In genomic region chr11:3091846-3092602, GRCh38 we compare ENCODE assay signal across 8 cellular contexts. TPM values are rescaled to one million over a fixed set of nuclear protein-coding genes. Genes with fewer than 3 reads are reported as not detected.
DNase-seq lines count a peak whose midpoint lies in the region; ATAC-seq and TF ChIP-seq lines count a peak whose summit lies in the region.

No MANE protein-coding gene starts in this region.

- peaks cover 2% of the 10 kb centered on the region for H3K4me1 Mint-ChIP-seq in endodermal cell

- H3K36me3 Mint-ChIP-seq in endodermal cell (ENCODE audit: low read depth): peaks cover 3% of the 10 kb centered on the region

- no peak overlapping the region for H3K4me3 ChIP-seq in GM12864 (ENCODE audit: low read depth, low read length)
- H3K4me3 ChIP-seq in endodermal cell (ENCODE audit: low read length): no peak overlapping the region

- H3K9ac ChIP-seq in endodermal cell (ENCODE audit: extremely low read depth, low read length, poor library complexity, severe bottlenecking): no peak overlapping the region

- peak; percentile 100 for TF ChIP-seq CTCF in GM12864 (IDR thresholded peaks at IDR 0.05; ENCODE audit: low read depth, low read length, missing control alignments)
- TF ChIP-seq CTCF in endodermal cell (conservative IDR thresholded peaks at IDR 0.05): peak; percentile 100

- DNase-seq in GM12864 (ENCODE audit: low read depth) (peak; percentile 24), NCI-H748 treated with DMSO at 0.1 percent for 48 hours (lab: John Stamatoyannopoulos, UW) (peak; percentile 24), endodermal cell (peak; percentile 98), middle frontal gyrus (ENCODE audit: extremely low spot score, low spot score) (peak; percentile 25)
- peak; percentile 19 to 53 for DNase-seq in activated CD8-positive, alpha-beta memory T cell treated with anti-CD3 and anti-CD28 coated beads for 1 hour (ENCODE audit: extremely low read depth in 1 of 2, low read depth in 1 of 2)
- peak; percentile 54 to 55 for DNase-seq in stimulated activated CD8-positive, alpha-beta memory T cell treated with anti-CD3 and anti-CD28 coated beads, Interleukin-7, amount 100 ng/mL, for 1 hour (ENCODE audit: low read depth in 2 of 2)

- peaks cover 2% of the 10 kb centered on the region for H3K27me3 Mint-ChIP-seq in endodermal cell (ENCODE audit: insufficient read depth)

- ATAC-seq in HG03095 (IDR thresholded peaks at IDR 0.05; ENCODE audit: unreplicated experiment) (peak; percentile 63), HG03378 (IDR thresholded peaks at IDR 0.05; ENCODE audit: unreplicated experiment) (no peak)

- H3K4me1 ChIP-seq in endodermal cell (ENCODE audit: control insufficient read depth, insufficient read depth, low read length): no peaks in the 10 kb centered on the region

- H3K27me3 ChIP-seq in endodermal cell (ENCODE audit: control insufficient read depth, insufficient read depth, low read length, poor library complexity, severe bottlenecking): no peaks in the 10 kb centered on the region

- no peaks in the 10 kb centered on the region for H3K36me3 ChIP-seq in endodermal cell (ENCODE audit: control insufficient read depth, insufficient read depth, low read length)

- H3K4me3 Mint-ChIP-seq in endodermal cell: no peak overlapping the region

- H3K27ac ChIP-seq in endodermal cell (ENCODE audit: low read depth, low read length): no peak overlapping the region

- WGBS in endodermal cell (ENCODE audit: insufficient coverage in 1 of 2, insufficient read length in 1 of 2), 2 experiments: 44 to 52% methylated on average over 9 to 27 of the region's 27 CpGs

- H3K9me3 Mint-ChIP-seq in endodermal cell: peaks cover 7% of the 10 kb centered on the region

- no peak overlapping the region for H3K27ac Mint-ChIP-seq in endodermal cell

- no peaks in the 10 kb centered on the region for H3K9me3 ChIP-seq in endodermal cell (ENCODE audit: control insufficient read depth, low read length)

RNA-seq across cellular contexts. Expression of gene CARS1, which starts 34.8 kb away (rescaled TPM):
- total RNA-seq in endodermal cell: 10 to 100 TPM; 48.0 to 52.8 TPM
- polyA plus RNA-seq in endodermal cell (2013, experiment 1 of 2): 59.6 TPM
- 35.9 TPM for polyA plus RNA-seq in endodermal cell (2013, experiment 2 of 2)

Comparison
In these comparisons a context has a peak if more than half of its experiments do, and no peak if none do; other contexts are left out.
1. DNase-seq: peak in every context shown above with its lines; median percentile 98 in endodermal cell; 54 in stimulated activated CD8-positive, alpha-beta memory T cell treated with anti-CD3 and anti-CD28 coated beads, Interleukin-7, amount 100 ng/mL, for 1 hour; 36 in activated CD8-positive, alpha-beta memory T cell treated with anti-CD3 and anti-CD28 coated beads for 1 hour; 25 in middle frontal gyrus; 24 in GM12864; 24 in NCI-H748 treated with DMSO at 0.1 percent for 48 hours.